In genomic region chr3:26099692-26100091, GRCh38 we compare ENCODE assay signal across 23 cellular contexts.
A peak's percentile ranks its signal among the peaks of the same experiment; 100 is the strongest.
DNase-seq lines count a peak whose midpoint lies in the region; ATAC-seq and TF ChIP-seq lines count a peak whose summit lies in the region.
"Had no signal": no experiment of that assay in that cellular context is flagged by ENCODE, and none has a peak within 500 bp of the region (broad histone marks: within the 10 kb centered on the region; RNA-seq: fewer than 3 reads in every experiment).

No MANE protein-coding gene starts in this region.

- H3K9me3 ChIP-seq in gastrocnemius medialis, result peaks cover 0 to 5% (median 0%) of the 10 kb centered on the region in 3 donors
- peaks cover 0 to 5% (median 0%) of the 10 kb centered on the region in 3 experiments for H3K9me3 ChIP-seq in naive thymus-derived CD4-positive, alpha-beta T cell (ENCODE audit: control insufficient read depth in 2 of 3, low read length in 3 of 3)
- H3K9me3 ChIP-seq: adrenal gland, thyroid gland had no signal

- no peaks in the 10 kb centered on the region for H3K27me3 ChIP-seq in kidney epithelial cell (ENCODE audit: control insufficient read depth, insufficient read depth, low read length)
- no peaks in the 10 kb centered on the region for H3K27me3 ChIP-seq in gastrocnemius medialis
- no peaks in the 10 kb centered on the region for H3K27me3 ChIP-seq in naive thymus-derived CD4-positive, alpha-beta T cell (ENCODE audit: control insufficient read depth in 2 of 2, insufficient read depth in 2 of 2, low read length in 2 of 2)
- H3K27me3 ChIP-seq: adrenal gland, thyroid gland had no signal

- POLR2A ChIA-PET in naive thymus-derived CD4-positive, alpha-beta T cell (lab: Charles Lee), result no interaction called here

- ATAC-seq in esophagus mucosa (peak; percentile 81), gastrocnemius medialis (peak; percentile 98), GM19328 (IDR thresholded peaks at IDR 0.05; ENCODE audit: unreplicated experiment) (no peak)
- no peak for ATAC-seq in naive thymus-derived CD4-positive, alpha-beta T cell
- ATAC-seq: lower lobe of right lung; sciatic nerve; stimulated activated naive B cell treated with anti-CD40 and anti-IgM and Interleukin-4, amounts not matched to agents 10 μg/mL and 1 μg/mL and 100 μg/mL, for 72 hours; WTC11 had no signal

- peaks cover 3 to 50% (median 25%) of the 10 kb centered on the region in 11 donors for H3K9me3 Mint-ChIP-seq in naive thymus-derived CD4-positive, alpha-beta T cell

- H3K27ac Mint-ChIP-seq in naive thymus-derived CD4-positive, alpha-beta T cell, result no peak overlapping the region
- H3K27ac Mint-ChIP-seq: CD4-positive, alpha-beta memory T cell; IgD-negative memory B cell; stimulated activated naive B cell treated with anti-CD40 and anti-IgM and Interleukin-4, amounts not matched to agents 10 μg/mL and 1 μg/mL and 100 μg/mL, for 72 hours; WTC11 had no signal

- H3K4me3 ChIP-seq in kidney epithelial cell (ENCODE audit: low read depth, low read length) (no peak overlapping the region), gastrocnemius medialis (no peak overlapping the region)
- H3K4me3 ChIP-seq in naive thymus-derived CD4-positive, alpha-beta T cell (ENCODE audit: low read length), result no peak overlapping the region
- H3K4me3 ChIP-seq: adrenal gland, GM23248, lower lobe of right lung, SK-N-MC, thyroid gland had no signal

- TF ChIP-seq CTCF in kidney epithelial cell (IDR thresholded peaks at IDR 0.05; ENCODE audit: insufficient read depth, low read length, poor library complexity, severe bottlenecking) (no peak), gastrocnemius medialis (IDR thresholded peaks at IDR 0.05 in 4 of 5, conservative IDR thresholded peaks at IDR 0.05 in 1 of 5) (no peak)

- intact Hi-C loops in gastrocnemius medialis (cut with DNase I; ENCODE audit: low total_unique reads), result loop anchor here (2.0 to 10.0 kb wide), 3 partner anchors 31 to 435 kb away; partner anchors contain the start of genes NGLY1 and TOP2B
- intact Hi-C loops in naive thymus-derived CD4-positive, alpha-beta T cell (cut with micrococcal nuclease), result loop anchor here in 1 of 2 donors (10.0 kb wide), 1 partner anchor 455 kb away; no protein-coding TSS in a partner anchor

- H3K36me3 Mint-ChIP-seq in naive thymus-derived CD4-positive, alpha-beta T cell, result peaks cover 0 to 19% (median 0%) of the 10 kb centered on the region in 5 donors
- H3K36me3 Mint-ChIP-seq: IgD-negative memory B cell; stimulated activated naive B cell treated with anti-CD40 and anti-IgM and Interleukin-4, amounts not matched to agents 10 μg/mL and 1 μg/mL and 100 μg/mL, for 72 hours had no signal

- peak in 1 of 2 donors; percentile 21 for TF ChIP-seq POLR2A in gastrocnemius medialis (IDR thresholded peaks at IDR 0.05)

- H3K36me3 ChIP-seq in kidney epithelial cell (ENCODE audit: control insufficient read depth, insufficient read depth, low read length), result no peaks in the 10 kb centered on the region
- no peaks in the 10 kb centered on the region for H3K36me3 ChIP-seq in gastrocnemius medialis
- H3K36me3 ChIP-seq in naive thymus-derived CD4-positive, alpha-beta T cell (ENCODE audit: control insufficient read depth in 2 of 3, insufficient read depth in 3 of 3, low read length in 3 of 3), result no peaks in the 10 kb centered on the region
- H3K36me3 ChIP-seq: adrenal gland, lower lobe of right lung, thyroid gland had no signal

- H3K27me3 Mint-ChIP-seq in naive thymus-derived CD4-positive, alpha-beta T cell, result no peaks in the 10 kb centered on the region
- H3K27me3 Mint-ChIP-seq: CD4-positive, alpha-beta memory T cell; IgD-negative memory B cell; stimulated activated naive B cell treated with anti-CD40 and anti-IgM and Interleukin-4, amounts not matched to agents 10 μg/mL and 1 μg/mL and 100 μg/mL, for 72 hours had no signal

- in situ Hi-C loops in gastrocnemius medialis (cut with MboI; ENCODE audit: low sequenced_read_pairs in 4 of 4), result loop anchor here in 3 of 4 donors (25.0 kb wide), 2 partner anchors 187 to 437 kb away; partner anchors contain the start of gene TOP2B (in 2 of the 3)

- H3K4me1 ChIP-seq in gastrocnemius medialis, result peaks cover 42 to 56% of the 10 kb centered on the region in 2 donors
- H3K4me1 ChIP-seq in naive thymus-derived CD4-positive, alpha-beta T cell (ENCODE audit: control insufficient read depth in 2 of 2, insufficient read depth in 2 of 2, low read length in 2 of 2), result no peaks in the 10 kb centered on the region
- H3K4me1 ChIP-seq: adrenal gland, lower lobe of right lung, thyroid gland had no signal

- no peaks in the 10 kb centered on the region for H3K4me1 Mint-ChIP-seq in naive thymus-derived CD4-positive, alpha-beta T cell
- H3K4me1 Mint-ChIP-seq: CD4-positive, alpha-beta memory T cell; IgD-negative memory B cell had no signal

- DNase-seq in SK-N-DZ (ENCODE audit: low spot score) (peak; percentile 22), kidney epithelial cell (ENCODE audit: low read depth) (peak; percentile 65), gastrocnemius medialis (peak; percentile 33 to 57), DMS114 treated with DMSO at 0.1 percent for 48 hours (lab: John Stamatoyannopoulos, UW; ENCODE audit: unreplicated experiment) (no peak), NCI-H748 (lab: John Stamatoyannopoulos, UW; ENCODE audit: unreplicated experiment) (no peak)
- no peak for DNase-seq in naive thymus-derived CD4-positive, alpha-beta T cell
- DNase-seq: activated CD4-positive, alpha-beta T cell treated with anti-CD3 and anti-CD28 coated beads, Interleukin-2, amount 50 U/mL, for 4 hours; activated gamma-delta T cell treated with Interleukin-2 at 50 U/mL for 16 hours; adrenal gland; CD4-positive, alpha-beta memory T cell; erythroblast; GM23248; lower lobe of right lung; MM.1S; NCI-H146; stimulated activated naive B cell treated with anti-CD40 and anti-IgM and Interleukin-4, amounts not matched to agents 10 μg/mL and 1 μg/mL and 100 μg/mL, for 72 hours; thyroid gland had no signal

- peak overlapping the region; percentile 76 to 86 (median 81) for H3K27ac ChIP-seq in gastrocnemius medialis
- H3K27ac ChIP-seq in naive thymus-derived CD4-positive, alpha-beta T cell (ENCODE audit: low read depth, low read length), result no peak overlapping the region
- H3K27ac ChIP-seq: adrenal gland, GM23248, lower lobe of right lung, SK-N-MC, thyroid gland had no signal

- H3K4me3 Mint-ChIP-seq in naive thymus-derived CD4-positive, alpha-beta T cell, result no peak overlapping the region
- H3K4me3 Mint-ChIP-seq: CD4-positive, alpha-beta memory T cell; IgD-negative memory B cell; stimulated activated naive B cell treated with anti-CD40 and anti-IgM and Interleukin-4, amounts not matched to agents 10 μg/mL and 1 μg/mL and 100 μg/mL, for 72 hours; WTC11 had no signal

- CTCF ChIA-PET in naive thymus-derived CD4-positive, alpha-beta T cell (lab: Charles Lee), result no interaction called here

Comparison
In these comparisons a context has a peak if more than half of its experiments do, and no peak if none do; other contexts are left out.
1. DNase-seq: peak in SK-N-DZ (single experiment), kidney epithelial cell (single experiment) and gastrocnemius medialis (2 of 2); none in naive thymus-derived CD4-positive, alpha-beta T cell (0 of 9), DMS114 treated with DMSO at 0.1 percent for 48 hours (single experiment) and NCI-H748 (single experiment).
2. ATAC-seq: peak in esophagus mucosa (single experiment) and gastrocnemius medialis (2 of 2); none in naive thymus-derived CD4-positive, alpha-beta T cell (single experiment) and GM19328 (single experiment).